1 cellular context compared by ENCODE assay signal in genomic region chr20:45880988-45881788, GRCh38.
TF ChIP-seq lines count a peak whose summit lies in the region.

TSS of gene ZSWIM1 (plus strand) at chr20:45881227. CDS start at chr20:45882593, 1,366 bp downstream.

TF ChIP-seq in HepG2, 621 proteins besides CTCF, POLR2A, EP300 and RAD21 (continued from another document and continues in another):
- no peak for TF ChIP-seq DZIP1 (CRISPR knock-in tag; IDR thresholded peaks at IDR 0.05)
- no peak; the same call in 1 of the 2 replicates for TF ChIP-seq ZNF484 (CRISPR knock-in tag; IDR thresholded peaks at IDR 0.05; ENCODE audit: borderline replicate concordance, low read depth)
- TF ChIP-seq ZNF574 (CRISPR knock-in tag; IDR thresholded peaks at IDR 0.05): peak; percentile 84
- no peak for TF ChIP-seq MATR3 (CRISPR knock-in tag; IDR thresholded peaks at IDR 0.05)
- peak; percentile 91 for TF ChIP-seq ATF1 (CRISPR knock-in tag; IDR thresholded peaks at IDR 0.05)
- no peak for TF ChIP-seq ZBTB43 (CRISPR knock-in tag; conservative IDR thresholded peaks at IDR 0.05)
- TF ChIP-seq KDM1A (CRISPR knock-in tag; IDR thresholded peaks at IDR 0.05): no peak
- TF ChIP-seq AHDC1 (CRISPR knock-in tag; IDR thresholded peaks at IDR 0.05; ENCODE audit: borderline replicate concordance): no peak
- TF ChIP-seq ARID2 (CRISPR knock-in tag; IDR thresholded peaks at IDR 0.05; ENCODE audit: borderline replicate concordance): 0 out of 2 replicates have a peak, but pooled peaks have one; percentile 44
- peak; percentile 92; the same call in 1 of the 2 replicates for TF ChIP-seq ZNF619 (CRISPR knock-in tag; IDR thresholded peaks at IDR 0.05)
- TF ChIP-seq FOXK1 (CRISPR knock-in tag; IDR thresholded peaks at IDR 0.05; ENCODE audit: borderline replicate concordance, low read depth): peak; percentile 73; the same call in 1 of the 2 replicates
- peak; percentile 74; the same call in 1 of the 2 replicates for TF ChIP-seq KLF13 (CRISPR knock-in tag; IDR thresholded peaks at IDR 0.05)
- TF ChIP-seq IKZF5 (CRISPR knock-in tag; IDR thresholded peaks at IDR 0.05): peak; percentile 87
- no peak for TF ChIP-seq ZNF30 (CRISPR knock-in tag; IDR thresholded peaks at IDR 0.05)
- TF ChIP-seq MEIS2 (CRISPR knock-in tag; IDR thresholded peaks at IDR 0.05): peak; percentile 66; the same call in 1 of the 2 replicates
- TF ChIP-seq ZNF83 (CRISPR knock-in tag; IDR thresholded peaks at IDR 0.05; ENCODE audit: borderline replicate concordance): 0 out of 2 replicates have a peak, but pooled peaks have one; percentile 88
- no peak; the same call in none of the 2 replicates for TF ChIP-seq ZNF766 (CRISPR knock-in tag; IDR thresholded peaks at IDR 0.05; ENCODE audit: borderline replicate concordance)
- TF ChIP-seq FOXK2 (IDR thresholded peaks at IDR 0.05): no peak
- 0 out of 2 replicates have a peak, but pooled peaks have one; percentile 10 for TF ChIP-seq ARID3A (IDR thresholded peaks at IDR 0.05; ENCODE audit: low read depth, low read length)
- peak; percentile 79; the same call in 1 of the 2 replicates for TF ChIP-seq ZSCAN31 (CRISPR knock-in tag; IDR thresholded peaks at IDR 0.05; ENCODE audit: low read depth)
- TF ChIP-seq ZNF143 (CRISPR knock-in tag; IDR thresholded peaks at IDR 0.05): peak; percentile 50; the same call in 1 of the 2 replicates
- peak; percentile 57 for TF ChIP-seq ETV5 (CRISPR knock-in tag; IDR thresholded peaks at IDR 0.05; ENCODE audit: borderline replicate concordance)
- no peak for TF ChIP-seq ZNF724P (CRISPR knock-in tag; IDR thresholded peaks at IDR 0.05; ENCODE audit: borderline replicate concordance)
- no peak for TF ChIP-seq ZBTB46 (CRISPR knock-in tag; IDR thresholded peaks at IDR 0.05; ENCODE audit: borderline replicate concordance)
- peak; percentile 82; the same call in 1 of the 2 replicates for TF ChIP-seq ZNF782 (CRISPR knock-in tag; IDR thresholded peaks at IDR 0.05; ENCODE audit: borderline replicate concordance)
- TF ChIP-seq HOXA7 (CRISPR knock-in tag; IDR thresholded peaks at IDR 0.05): no peak
- peak; percentile 59; the same call in 1 of the 2 replicates for TF ChIP-seq HDAC1 (CRISPR knock-in tag; IDR thresholded peaks at IDR 0.05)
- TF ChIP-seq GABPB1 (CRISPR knock-in tag; IDR thresholded peaks at IDR 0.05): peak; percentile 52; the same call in 1 of the 2 replicates
- 0 out of 2 replicates have a peak, but pooled peaks have one; percentile 73 for TF ChIP-seq ZNF34 (CRISPR knock-in tag; IDR thresholded peaks at IDR 0.05; ENCODE audit: borderline replicate concordance)
- TF ChIP-seq MXD1 (CRISPR knock-in tag; IDR thresholded peaks at IDR 0.05): peak; percentile 35; the same call in 1 of the 2 replicates
- TF ChIP-seq HOXA3 (CRISPR knock-in tag; IDR thresholded peaks at IDR 0.05): peak; percentile 87
- no peak for TF ChIP-seq NBN (conservative IDR thresholded peaks at IDR 0.05)
- TF ChIP-seq ZNF674 (CRISPR knock-in tag; IDR thresholded peaks at IDR 0.05; ENCODE audit: low read depth): no peak
- peak; percentile 92 for TF ChIP-seq THAP7 (CRISPR knock-in tag; IDR thresholded peaks at IDR 0.05)
